32 cellular contexts compared by ENCODE assay signal in genomic region chr5:84709075-84709474, GRCh38.
"Had no signal": no experiment of that assay in that cellular context is flagged by ENCODE, and none has a peak within 500 bp of the region (broad histone marks: within the 10 kb centered on the region; RNA-seq: fewer than 3 reads in every experiment).

No MANE protein-coding gene starts in this region.

- H3K27me3 ChIP-seq: adrenal gland, body of pancreas, brain microvascular endothelial cell, breast epithelium, cardiac muscle cell had no signal

- H3K4me3 ChIP-seq: adrenal gland, body of pancreas, breast epithelium, cardiac muscle cell had no signal

- ATAC-seq: activated naive CD4-positive, alpha-beta T cell treated with anti-CD3 and anti-CD28 coated beads, Interleukin-2, amount 50 U/mL, for 72 hours; activated naive CD8-positive, alpha-beta T cell treated with anti-CD3 and anti-CD28 coated beads, Interleukin-2, amount 50 U/mL, for 24 hours; activated T-cell treated with anti-CD3 and anti-CD28 coated beads, Interleukin-2, amount 50 U/mL, for 4 hours; activated T-cell treated with anti-CD3 and anti-CD28 coated beads, Interleukin-2, amount 50 U/mL, for 72 hours; activated T-helper 17 cell treated with anti-CD3 and anti-CD28 coated beads, Interleukin-2, amount 50 U/mL, for 72 hours; body of pancreas had no signal

- H3K9me3 ChIP-seq: adrenal gland, body of pancreas, breast epithelium had no signal

- FAIRE-seq: astrocyte, bronchial epithelial cell had no signal

- H3K27ac ChIP-seq: adrenal gland, body of pancreas, brain microvascular endothelial cell, breast epithelium, cardiac muscle cell had no signal

- H3K36me3 ChIP-seq: adrenal gland, brain microvascular endothelial cell, breast epithelium, cardiac muscle cell had no signal

- H3K4me1 ChIP-seq: adrenal gland, body of pancreas, breast epithelium had no signal

- DNase-seq: activated effector memory CD4-positive, alpha-beta T cell treated with anti-CD3 and anti-CD28 coated beads, Interleukin-2, amount 50 U/mL, for 16 hours; activated effector memory CD4-positive, alpha-beta T cell treated with Interleukin-2 at 50 U/mL for 16 hours; activated gamma-delta T cell; activated gamma-delta T cell treated with Interleukin-2 at 50 U/mL for 16 hours; activated naive CD4-positive, alpha-beta T cell; activated naive CD4-positive, alpha-beta T cell treated with anti-CD3 and anti-CD28 coated beads for 36 hours; activated naive CD4-positive, alpha-beta T cell treated with anti-CD3 and anti-CD28 coated beads, Interleukin-2, amount 10 ng/mL, durations not matched to agents 7 days and 5 days; activated naive CD4-positive, alpha-beta T cell treated with anti-CD3 and anti-CD28 coated beads, Interleukin-2, amount 50 U/mL, for 16 hours; activated naive CD4-positive, alpha-beta T cell treated with Interleukin-2 at 50 U/mL for 16 hours; activated naive CD8-positive, alpha-beta T cell treated with anti-CD3 and anti-CD28 coated beads for 36 hours; activated naive CD8-positive, alpha-beta T cell treated with anti-CD3 and anti-CD28 coated beads, Interleukin-2, amount 10 ng/mL, durations not matched to agents 7 days and 5 days; activated naive CD8-positive, alpha-beta T cell treated with anti-CD3 and anti-CD28 coated beads, Interleukin-2, amount 50 U/mL, for 24 hours; activated T-cell treated with anti-CD3 and anti-CD28 coated beads, Interleukin-2, amount 50 U/mL, for 24 hours; activated T-cell treated with anti-CD3 and anti-CD28 coated beads, Interleukin-2, amount 50 U/mL, for 4 hours; activated T-cell treated with anti-CD3 and anti-CD28 coated beads, Interleukin-2, amount 50 U/mL, for 48 hours; activated T-cell treated with anti-CD3 and anti-CD28 coated beads, Interleukin-2, amount 50 U/mL, for 72 hours; adrenal gland; amniotic stem cell; amygdala; anterior cingulate cortex; aorta; body of pancreas; brain microvascular endothelial cell; caudate nucleus; central memory CD4-positive, alpha-beta T cell; cerebellar nuclear complex had no signal
